In the genomic region with DNA sequence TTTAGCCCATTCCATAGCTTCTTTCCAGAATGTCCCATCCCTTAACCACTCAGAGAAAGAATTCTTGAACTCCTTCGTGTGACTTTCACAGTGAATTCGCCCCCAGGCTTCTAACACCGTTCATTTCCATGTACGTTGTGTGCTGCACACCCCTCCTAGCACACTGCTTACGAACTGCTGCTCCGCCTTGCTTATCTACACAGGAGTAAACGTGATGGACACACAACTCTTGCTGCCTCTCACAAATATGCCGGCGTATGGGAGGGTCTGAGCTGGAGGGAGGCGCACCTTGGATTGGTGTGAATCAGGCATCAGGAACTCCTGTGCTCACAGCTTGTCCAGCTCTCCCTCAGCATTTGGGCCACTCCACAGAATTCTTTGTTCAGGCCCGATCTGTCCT, we compare ENCODE assay signal across 31 cellular contexts. TPM values are rescaled to one million over a fixed set of nuclear protein-coding genes. Genes with fewer than 3 reads are reported as not detected.
"Had no signal": no experiment of that assay in that cellular context is flagged by ENCODE, and none has a peak within 500 bp of the region (broad histone marks: within the 10 kb centered on the region; RNA-seq: fewer than 3 reads in every experiment).

No MANE protein-coding gene starts in this region.

- H3K27ac ChIP-seq: adrenal gland, body of pancreas had no signal

- H3K4me3 ChIP-seq: adrenal gland, body of pancreas had no signal

- H3K4me3 Mint-ChIP-seq: activated CD4-positive, alpha-beta memory T cell treated with anti-CD3 and anti-CD28 coated beads for 36 hours; activated CD4-positive, alpha-beta T cell treated with anti-CD3 and anti-CD28 coated beads for 36 hours; activated CD4-positive, alpha-beta T cell treated with anti-CD3 and anti-CD28 coated beads, Interleukin-2, amount 10 ng/mL, durations not matched to agents 24 days and 14 days; activated CD8-positive, alpha-beta memory T cell treated with anti-CD3 and anti-CD28 coated beads, Interleukin-2, amount 10 ng/mL, durations not matched to agents 7 days and 5 days; activated CD8-positive, alpha-beta T cell treated with anti-CD3 and anti-CD28 coated beads, Interleukin-2, amount 10 ng/mL, durations not matched to agents 7 days and 5 days; activated naive CD4-positive, alpha-beta T cell treated with anti-CD3 and anti-CD28 coated beads for 36 hours; activated naive CD4-positive, alpha-beta T cell treated with anti-CD3 and anti-CD28 coated beads, Interleukin-2, amount 50 U/mL, for 24 hours; activated naive CD8-positive, alpha-beta T cell treated with anti-CD3 and anti-CD28 coated beads for 36 hours; activated naive CD8-positive, alpha-beta T cell treated with anti-CD3 and anti-CD28 coated beads, Interleukin-2, amount 50 U/mL, for 24 hours; activated T-helper 1 cell treated with anti-CD3 and anti-CD28 coated beads, Interleukin-12 subunit alpha, Interleukin-12 subunit beta, Interleukin-2, Interleukin-4 antibody, amounts not matched to agents 30 ng/mL and 10 ng/mL and 1 ng/mL, durations not matched to agents 14 hours and 24 hours and 36 hours had no signal

- DNase-seq: activated CD4-positive, alpha-beta memory T cell treated with anti-CD3 and anti-CD28 coated beads for 36 hours; activated CD4-positive, alpha-beta T cell treated with anti-CD3 and anti-CD28 coated beads for 36 hours; activated CD4-positive, alpha-beta T cell treated with anti-CD3 and anti-CD28 coated beads, Interleukin-2, amount 10 ng/mL, durations not matched to agents 24 days and 14 days; activated CD4-positive, CD25-positive, alpha-beta regulatory T cell; activated CD4-positive, CD25-positive, alpha-beta regulatory T cell treated with anti-CD3 and anti-CD28 coated beads, Interleukin-2, amount 50 U/mL, for 72 hours; activated CD8-positive, alpha-beta memory T cell treated with anti-CD3 and anti-CD28 coated beads, Interleukin-2, amount 10 ng/mL, durations not matched to agents 7 days and 5 days; activated CD8-positive, alpha-beta memory T cell treated with anti-CD3 and anti-CD28 coated beads, Interleukin-2, amount 50 U/mL, for 4 hours; activated CD8-positive, alpha-beta T cell treated with anti-CD3 and anti-CD28 coated beads, Interleukin-2, amount 10 ng/mL, durations not matched to agents 7 days and 5 days; activated effector memory CD4-positive, alpha-beta T cell treated with anti-CD3 and anti-CD28 coated beads, Interleukin-2, amount 50 U/mL, for 16 hours; activated naive CD4-positive, alpha-beta T cell treated with anti-CD3 and anti-CD28 coated beads for 36 hours; activated naive CD8-positive, alpha-beta T cell treated with anti-CD3 and anti-CD28 coated beads for 36 hours; activated naive CD8-positive, alpha-beta T cell treated with anti-CD3 and anti-CD28 coated beads, Interleukin-2, amount 50 U/mL, for 24 hours; activated T-cell treated with anti-CD3 and anti-CD28 coated beads, Interleukin-2, amount 50 U/mL, for 1 hour; activated T-cell treated with anti-CD3 and anti-CD28 coated beads, Interleukin-2, amount 50 U/mL, for 48 hours; adrenal gland; amygdala; aorta; body of pancreas; caudate nucleus; cortex of kidney; dermis blood vessel endothelial cell; effector CD8-positive, alpha-beta T cell; foreskin fibroblast; T-helper 2 cell had no signal

- H3K9me3 ChIP-seq: adrenal gland, body of pancreas had no signal

- H3K36me3 Mint-ChIP-seq: activated CD8-positive, alpha-beta memory T cell treated with anti-CD3 and anti-CD28 coated beads, Interleukin-2, amount 10 ng/mL, durations not matched to agents 7 days and 5 days had no signal

- H3K4me1 ChIP-seq: adrenal gland had no signal

- FAIRE-seq: colon, frontal cortex had no signal

- H3K36me3 ChIP-seq: adrenal gland had no signal

- H3K27me3 ChIP-seq: adrenal gland, body of pancreas had no signal

- H3K4me1 Mint-ChIP-seq: activated CD4-positive, alpha-beta T cell treated with anti-CD3 and anti-CD28 coated beads, Interleukin-2, amount 10 ng/mL, durations not matched to agents 24 days and 14 days; activated CD8-positive, alpha-beta memory T cell treated with anti-CD3 and anti-CD28 coated beads, Interleukin-2, amount 10 ng/mL, durations not matched to agents 7 days and 5 days had no signal

- ATAC-seq: activated CD4-positive, alpha-beta T cell treated with anti-CD3 and anti-CD28 coated beads for 36 hours; activated CD8-positive, alpha-beta memory T cell treated with anti-CD3 and anti-CD28 coated beads, Interleukin-2, amount 10 ng/mL, durations not matched to agents 7 days and 5 days; activated CD8-positive, alpha-beta T cell treated with anti-CD3 and anti-CD28 coated beads, Interleukin-2, amount 10 ng/mL, durations not matched to agents 7 days and 5 days; activated naive CD8-positive, alpha-beta T cell treated with anti-CD3 and anti-CD28 coated beads, Interleukin-2, amount 50 U/mL, for 24 hours; body of pancreas; esophagus mucosa had no signal

- H3K27ac Mint-ChIP-seq: activated CD4-positive, alpha-beta memory T cell treated with anti-CD3 and anti-CD28 coated beads for 36 hours; activated CD4-positive, alpha-beta T cell treated with anti-CD3 and anti-CD28 coated beads for 36 hours; activated CD4-positive, alpha-beta T cell treated with anti-CD3 and anti-CD28 coated beads, Interleukin-2, amount 10 ng/mL, durations not matched to agents 24 days and 14 days; activated CD8-positive, alpha-beta memory T cell treated with anti-CD3 and anti-CD28 coated beads, Interleukin-2, amount 10 ng/mL, durations not matched to agents 7 days and 5 days; activated CD8-positive, alpha-beta T cell treated with anti-CD3 and anti-CD28 coated beads, Interleukin-2, amount 10 ng/mL, durations not matched to agents 7 days and 5 days; activated naive CD4-positive, alpha-beta T cell treated with anti-CD3 and anti-CD28 coated beads for 36 hours; activated naive CD4-positive, alpha-beta T cell treated with anti-CD3 and anti-CD28 coated beads, Interleukin-2, amount 50 U/mL, for 24 hours; activated naive CD8-positive, alpha-beta T cell treated with anti-CD3 and anti-CD28 coated beads for 36 hours; activated naive CD8-positive, alpha-beta T cell treated with anti-CD3 and anti-CD28 coated beads, Interleukin-2, amount 50 U/mL, for 24 hours; activated T-helper 1 cell treated with anti-CD3 and anti-CD28 coated beads, Interleukin-12 subunit alpha, Interleukin-12 subunit beta, Interleukin-2, Interleukin-4 antibody, amounts not matched to agents 30 ng/mL and 10 ng/mL and 1 ng/mL, durations not matched to agents 14 hours and 24 hours and 36 hours; activated T-helper 2 cell treated with anti-CD3 and anti-CD28 coated beads, Interferon-gamma antibody, Interleukin-2, Interleukin-4, amounts not matched to agents 10 μg/mL and 5 μg/mL and 100 μg/mL, durations not matched to agents 14 hours and 24 hours and 36 hours had no signal

RNA-seq across cellular contexts. Expression of a gene that starts 3.9 kb away (rescaled TPM):
- total RNA-seq: activated CD8-positive, alpha-beta T cell treated with anti-CD3 and anti-CD28 coated beads, Interleukin-2, amount 10 ng/mL, durations not matched to agents 7 days and 5 days; activated naive CD4-positive, alpha-beta T cell treated with anti-CD3 and anti-CD28 coated beads for 36 hours; epithelial cell of proximal tubule had no signal
